ENCODE assay signal across 27 cellular contexts in the genomic region with DNA sequence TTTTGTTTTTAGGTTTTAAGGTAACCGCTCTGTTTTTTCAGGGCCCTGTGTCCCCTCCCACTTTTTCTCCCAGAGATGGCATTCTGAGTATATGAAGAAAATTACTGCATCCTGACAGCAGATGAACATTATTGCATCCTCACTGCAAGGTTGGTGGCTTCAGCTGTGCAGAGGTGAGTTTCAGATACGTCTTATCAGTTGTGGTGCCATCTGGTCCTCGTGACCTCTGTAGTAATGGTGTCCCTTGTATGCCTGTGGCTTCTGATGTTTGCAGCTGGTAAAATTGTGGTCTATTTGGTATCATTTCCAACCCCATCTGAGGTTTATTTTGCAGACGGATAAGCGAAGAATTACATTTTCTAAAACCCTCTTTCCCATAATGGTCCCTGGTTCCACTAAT.
"Had no signal": no experiment of that assay in that cellular context is flagged by ENCODE, and none has a peak within 500 bp of the region (broad histone marks: within the 10 kb centered on the region; RNA-seq: fewer than 3 reads in every experiment).

No MANE protein-coding gene starts in this region.

- H3K4me1 ChIP-seq: ascending aorta had no signal

- H3K27ac ChIP-seq: ascending aorta, cardiac muscle cell, VCaP had no signal

- H3K9me3 ChIP-seq: ascending aorta had no signal

- ATAC-seq: activated CD4-positive, alpha-beta T cell treated with anti-CD3 and anti-CD28 coated beads for 36 hours; activated CD8-positive, alpha-beta memory T cell treated with anti-CD3 and anti-CD28 coated beads, Interleukin-2, amount 10 ng/mL, durations not matched to agents 7 days and 5 days; activated CD8-positive, alpha-beta T cell treated with anti-CD3 and anti-CD28 coated beads, Interleukin-2, amount 10 ng/mL, durations not matched to agents 7 days and 5 days; activated naive CD8-positive, alpha-beta T cell treated with anti-CD3 and anti-CD28 coated beads, Interleukin-2, amount 50 U/mL, for 24 hours had no signal

- H3K27me3 ChIP-seq: ascending aorta, cardiac muscle cell had no signal

- H3K36me3 ChIP-seq: ascending aorta, cardiac muscle cell had no signal

- DNase-seq: activated B cell treated with CpG ODN at 0.5 μM for 24 hours; activated CD4-positive, alpha-beta memory T cell treated with anti-CD3 and anti-CD28 coated beads, Interleukin-2, amount 10 ng/mL, durations not matched to agents 7 days and 5 days; activated CD4-positive, alpha-beta T cell treated with anti-CD3 and anti-CD28 coated beads for 36 hours; activated CD4-positive, alpha-beta T cell treated with anti-CD3 and anti-CD28 coated beads for 48 hours; activated CD4-positive, alpha-beta T cell treated with anti-CD3 and anti-CD28 coated beads, Interleukin-2, amount 10 ng/mL, durations not matched to agents 7 days and 5 days; activated CD4-positive, alpha-beta T cell treated with anti-CD3 and anti-CD28 coated beads, Interleukin-2, amount 50 U/mL, for 48 hours; activated CD4-positive, CD25-positive, alpha-beta regulatory T cell treated with anti-CD3 and anti-CD28 coated beads, Interleukin-2, amount 50 U/mL, for 72 hours; activated CD8-positive, alpha-beta memory T cell treated with anti-CD3 and anti-CD28 coated beads for 24 hours; activated CD8-positive, alpha-beta memory T cell treated with anti-CD3 and anti-CD28 coated beads, Interleukin-2, amount 10 ng/mL, durations not matched to agents 7 days and 5 days; activated CD8-positive, alpha-beta memory T cell treated with anti-CD3 and anti-CD28 coated beads, Interleukin-2, amount 50 U/mL, for 48 hours; activated CD8-positive, alpha-beta T cell treated with anti-CD3 and anti-CD28 coated beads, Interleukin-2, amount 10 ng/mL, durations not matched to agents 7 days and 5 days; activated effector memory CD4-positive, alpha-beta T cell treated with Interleukin-2 at 50 U/mL for 16 hours; activated gamma-delta T cell; activated naive CD4-positive, alpha-beta T cell treated with anti-CD3 and anti-CD28 coated beads, Interleukin-2, amount 10 ng/mL, durations not matched to agents 7 days and 5 days; activated naive CD4-positive, alpha-beta T cell treated with Interleukin-2 at 50 U/mL for 16 hours; activated naive CD8-positive, alpha-beta T cell treated with anti-CD3 and anti-CD28 coated beads, Interleukin-2, amount 10 ng/mL, durations not matched to agents 7 days and 5 days; activated naive CD8-positive, alpha-beta T cell treated with anti-CD3 and anti-CD28 coated beads, Interleukin-2, amount 50 U/mL, for 24 hours; activated T-cell treated with anti-CD3 and anti-CD28 coated beads, Interleukin-2, amount 50 U/mL, for 24 hours; activated T-cell treated with anti-CD3 and anti-CD28 coated beads, Interleukin-2, amount 50 U/mL, for 48 hours; amygdala; anterior cingulate cortex; caudate nucleus; cerebellar nuclear complex; T-helper 9 cell had no signal

- H3K4me3 ChIP-seq: ascending aorta, cardiac muscle cell had no signal
